ENCODE assay signal across 7 cellular contexts in the genomic region with DNA sequence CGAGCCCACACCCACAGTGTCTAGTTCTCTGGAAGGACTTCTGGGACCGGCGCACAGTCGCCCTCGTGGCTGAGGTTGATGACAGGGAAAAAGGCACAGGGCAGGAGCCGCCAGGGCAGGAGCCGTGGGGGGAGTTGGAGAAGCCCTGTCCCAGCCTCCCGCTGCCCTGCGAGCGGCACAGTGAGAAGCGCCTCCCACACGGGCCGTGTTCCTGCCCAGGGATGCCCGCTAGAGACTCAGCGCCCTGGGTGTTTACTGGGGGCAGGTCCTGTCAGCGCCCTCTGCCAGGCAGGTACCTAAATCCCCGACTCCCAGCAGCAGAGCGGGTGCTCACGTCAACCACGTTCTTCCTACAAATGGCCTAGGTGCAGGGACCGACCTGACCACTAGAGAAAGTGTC. TPM values are rescaled to one million over a fixed set of nuclear protein-coding genes. Genes with fewer than 3 reads are reported as not detected.
"Had no signal": no experiment of that assay in that cellular context is flagged by ENCODE, and none has a peak within 500 bp of the region (broad histone marks: within the 10 kb centered on the region; RNA-seq: fewer than 3 reads in every experiment).

No MANE protein-coding gene starts in this region.

RNA-seq across cellular contexts. Expression of a gene that starts 26.0 kb away (rescaled TPM):
- total RNA-seq: GM23248, GM23338, H1, H4, H7, H9, HFFc6 had no signal
- polyA plus RNA-seq: GM23248, GM23338, H1 had no signal
